8 cellular contexts compared by ENCODE assay signal in genomic region chrX:24026403-24026801, GRCh38. TPM values are rescaled to one million over a fixed set of nuclear protein-coding genes. Genes with fewer than 3 reads are reported as not detected.
DNase-seq lines count a peak whose midpoint lies in the region; ATAC-seq lines count a peak whose summit lies in the region.

No MANE protein-coding gene starts in this region.

- peaks cover 36% of the 10 kb centered on the region for H3K79me2 ChIP-seq in Karpas-422 (ENCODE audit: low read length)

- H2AFZ ChIP-seq in Karpas-422 (ENCODE audit: low read length): peak overlapping the region; percentile 49; the same call in 1 of the 2 replicates

- H3K9ac ChIP-seq in Karpas-422 (ENCODE audit: low read length) (peak overlapping the region; percentile 84), muscle layer of colon (ENCODE audit: low read length) (peak overlapping the region; percentile 78)

- peak overlapping the region in 5 of 7 donors; percentile 36 to 93 (median 92) for H3K27ac Mint-ChIP-seq in CD4-positive, alpha-beta memory T cell
- H3K27ac Mint-ChIP-seq in central memory CD8-positive, alpha-beta T cell (ENCODE audit: low read depth): peak overlapping the region; percentile 59

- no peaks in the 10 kb centered on the region for H3K9me2 ChIP-seq in Karpas-422 (replicated peaks; ENCODE audit: insufficient read depth, low read length)

- H3K4me3 ChIP-seq in CD4-positive, alpha-beta memory T cell (ENCODE audit: low read length in 2 of 2): no peak overlapping the region
- H3K4me3 ChIP-seq in Karpas-422 (ENCODE audit: low read length): peak overlapping the region; percentile 79
- peak overlapping the region in 1 of 2 donors; percentile 63 for H3K4me3 ChIP-seq in muscle layer of colon (ENCODE audit: low read depth in 1 of 2, low read length in 2 of 2)

- DNase-seq in CD4-positive, alpha-beta memory T cell: no peak
- DNase-seq in Karpas-422 (no peak), mesenteric fat pad (ENCODE audit: low spot score) (no peak)
- no peak for DNase-seq in central memory CD8-positive, alpha-beta T cell (ENCODE audit: low spot score in 2 of 2)
- no peak for DNase-seq in stimulated activated CD4-positive, alpha-beta T cell treated with anti-CD3 and anti-CD28 coated beads, Interleukin-2, amount 100 ng/mL, for 24 hours

- H3K4me3 Mint-ChIP-seq in CD4-positive, alpha-beta memory T cell: peak overlapping the region; percentile 81 to 88 (median 84)
- H3K4me3 Mint-ChIP-seq in central memory CD8-positive, alpha-beta T cell: peak overlapping the region; percentile 78

- H3K4me2 ChIP-seq in Karpas-422 (ENCODE audit: low read depth, low read length, poor library complexity, severe bottlenecking): peak overlapping the region; percentile 87

- intact Hi-C loops in CD4-positive, alpha-beta memory T cell (cut with micrococcal nuclease): loop anchor here (2.0 kb wide), 1 partner anchor 124 kb away; no protein-coding TSS in a partner anchor

- no peak for ATAC-seq in central memory CD8-positive, alpha-beta T cell (replicated peaks; ENCODE audit: extremely low read depth, poor library complexity, severe bottlenecking)
- ATAC-seq in GM18868 (IDR thresholded peaks at IDR 0.05; ENCODE audit: unreplicated experiment) (no peak), HG03571 (IDR thresholded peaks at IDR 0.05; ENCODE audit: unreplicated experiment) (no peak)

- H3K4me1 Mint-ChIP-seq in CD4-positive, alpha-beta memory T cell: peaks cover 5 to 18% (median 14%) of the 10 kb centered on the region in 4 donors
- H3K4me1 Mint-ChIP-seq in central memory CD8-positive, alpha-beta T cell: peaks cover 10% of the 10 kb centered on the region

- H3K27me3 ChIP-seq in CD4-positive, alpha-beta memory T cell (ENCODE audit: insufficient read depth, low read length): no peaks in the 10 kb centered on the region
- H3K27me3 ChIP-seq in Karpas-422 (ENCODE audit: low read length) (no peaks in the 10 kb centered on the region), muscle layer of colon (ENCODE audit: control insufficient read depth in 1 of 2, insufficient read depth in 2 of 2, low read length in 2 of 2) (peaks cover 5 to 6% of the 10 kb centered on the region in 2 donors)

- POLR2A ChIA-PET in CD4-positive, alpha-beta memory T cell (lab: Charles Lee; ENCODE audit: partially characterized antibody): interaction anchor here (0.7 to 5.1 kb wide), 9 partner anchors 8 to 283 kb away, joined by 3 to 76 read pairs (median 8); partner anchors contain the start of genes ACOT9, APOO, CXorf58 and EIF2S3

- H3K36me3 Mint-ChIP-seq in CD4-positive, alpha-beta memory T cell: peaks cover 4 to 8% of the 10 kb centered on the region in 2 donors
- peaks cover 15% of the 10 kb centered on the region for H3K36me3 Mint-ChIP-seq in central memory CD8-positive, alpha-beta T cell (ENCODE audit: insufficient read depth)

- CTCF ChIA-PET in CD4-positive, alpha-beta memory T cell (lab: Charles Lee; ENCODE audit: partially characterized antibody): interaction anchor here (0.6 to 2.7 kb wide), 8 partner anchors 18 to 329 kb away, joined by 4 to 48 read pairs (median 7); partner anchors contain the start of genes APOO, CXorf58 and EIF2S3

- H3K27ac ChIP-seq in CD4-positive, alpha-beta memory T cell (ENCODE audit: low read depth, low read length): peak overlapping the region; percentile 75
- H3K27ac ChIP-seq in Karpas-422 (ENCODE audit: low read length) (no peak overlapping the region), muscle layer of colon (ENCODE audit: low read depth, low read length) (peak overlapping the region; percentile 30)

- H3K9me3 ChIP-seq in CD4-positive, alpha-beta memory T cell (ENCODE audit: control insufficient read depth in 1 of 2, low read length in 2 of 2): no peaks in the 10 kb centered on the region
- H3K9me3 ChIP-seq in Karpas-422 (ENCODE audit: low read length) (no peaks in the 10 kb centered on the region), muscle layer of colon (ENCODE audit: low read length) (no peaks in the 10 kb centered on the region)

- H3K27me3 Mint-ChIP-seq in CD4-positive, alpha-beta memory T cell: no peaks in the 10 kb centered on the region
- H3K27me3 Mint-ChIP-seq in central memory CD8-positive, alpha-beta T cell: no peaks in the 10 kb centered on the region

- peaks cover 0 to 4% (median 0%) of the 10 kb centered on the region in 8 donors for H3K9me3 Mint-ChIP-seq in CD4-positive, alpha-beta memory T cell
- no peaks in the 10 kb centered on the region for H3K9me3 Mint-ChIP-seq in central memory CD8-positive, alpha-beta T cell

- no peaks in the 10 kb centered on the region for H3K36me3 ChIP-seq in CD4-positive, alpha-beta memory T cell (ENCODE audit: insufficient read depth, low read length)
- H3K36me3 ChIP-seq in Karpas-422 (ENCODE audit: insufficient read depth, low read length) (no peaks in the 10 kb centered on the region), muscle layer of colon (ENCODE audit: insufficient read depth, low read length) (no peaks in the 10 kb centered on the region)

- H4K20me1 ChIP-seq in Karpas-422 (ENCODE audit: insufficient read depth, low read depth, low read length): no peaks in the 10 kb centered on the region

- H3K4me1 ChIP-seq in CD4-positive, alpha-beta memory T cell (ENCODE audit: insufficient read depth, low read length): peaks cover 16% of the 10 kb centered on the region
- H3K4me1 ChIP-seq in Karpas-422 (ENCODE audit: low read length) (peaks cover 27% of the 10 kb centered on the region), muscle layer of colon (ENCODE audit: insufficient read depth, low read length) (no peaks in the 10 kb centered on the region)

RNA-seq across cellular contexts. Expression of gene KLHL15, which starts 0.6 kb away (rescaled TPM):
- 1 to 10 TPM; 7.3 to 7.9 TPM for total RNA-seq in CD4-positive, alpha-beta memory T cell
- polyA plus RNA-seq in CD4-positive, alpha-beta memory T cell: 1 to 10 TPM; 1.3 to 1.5 TPM
- total RNA-seq in Karpas-422 (2014; rRNA removed; shearing (Covaris generic); ENCODE audit: low replicate concordance): 12.7 and 23.7 TPM in 2 replicates
- total RNA-seq in mesenteric fat pad: 10.0 TPM

RNA-seq across cellular contexts. Expression of gene EIF2S3, which starts 28.4 kb away (rescaled TPM):
- 100 to 1,000 TPM; 218 to 221 TPM for total RNA-seq in CD4-positive, alpha-beta memory T cell
- polyA plus RNA-seq in CD4-positive, alpha-beta memory T cell: 100 to 1,000 TPM; 117 to 120 TPM
- 160 and 198 TPM in 2 replicates for total RNA-seq in Karpas-422 (2014; rRNA removed; shearing (Covaris generic); ENCODE audit: low replicate concordance)
- 143 TPM for total RNA-seq in mesenteric fat pad
